Comparison of ENCODE assay signal across 10 cellular contexts in genomic region chr11:72397333-72397732, GRCh38.
"Had no signal": no experiment of that assay in that cellular context is flagged by ENCODE, and none has a peak within 500 bp of the region (broad histone marks: within the 10 kb centered on the region; RNA-seq: fewer than 3 reads in every experiment).

No MANE protein-coding gene starts in this region.

- H3K4me2 ChIP-seq: GM23338 had no signal

- H3K36me3 ChIP-seq: HAP-1 had no signal

- H3K4me1 ChIP-seq: HAP-1 had no signal

- DNase-seq: GM23248, GOT3, H7, H9, HCEC 1CT, HFFc6 had no signal

- H3K27ac ChIP-seq: GM23248 had no signal

- FAIRE-seq: H1, H54 had no signal

- H2AFZ ChIP-seq: GM23248, GM23338 had no signal

- H3K9me3 ChIP-seq: HAP-1 had no signal

- H3K9ac ChIP-seq: GM23248 had no signal

- ATAC-seq: GM23338 had no signal

- H3K4me3 ChIP-seq: GM23248, GM23338, HAP-1 had no signal
